21 cellular contexts compared by ENCODE assay signal in genomic region chr3:39226106-39226741, GRCh38. TPM values are rescaled to one million over a fixed set of nuclear protein-coding genes. Genes with fewer than 3 reads are reported as not detected.
DNase-seq lines count a peak whose midpoint lies in the region; ATAC-seq, FAIRE-seq and TF ChIP-seq lines count a peak whose summit lies in the region.
"Had no signal": no experiment of that assay in that cellular context is flagged by ENCODE, and none has a peak within 500 bp of the region (broad histone marks: within the 10 kb centered on the region; RNA-seq: fewer than 3 reads in every experiment).

No MANE protein-coding gene starts in this region.

- in situ Hi-C loops in GM12878 (cut with MboI) = no loop called here

- no peak overlapping the region for H3K27ac Mint-ChIP-seq in H9

- H3K56ac ChIP-seq in H9 (ENCODE audit: insufficient read length, low read depth, low read length) = no peak overlapping the region

- CTCF ChIA-PET in GM12878 (lab: Yijun Ruan, JAX) = interaction anchor here (1.0 to 1.4 kb wide), 5 partner anchors 12 to 118 kb away, joined by 3 read pairs; no protein-coding TSS in a partner anchor

- no peaks in the 10 kb centered on the region for H3K4me1 Mint-ChIP-seq in H9

- H3K27me3 Mint-ChIP-seq in H9 (ENCODE audit: low read depth) = peaks cover 8% of the 10 kb centered on the region

- H3T11ph ChIP-seq in H9 (ENCODE audit: low read length) = no peak overlapping the region

- ATAC-seq in GM21381 (IDR thresholded peaks at IDR 0.05; ENCODE audit: unreplicated experiment) (peak; percentile 54), GM12878 (peak; percentile 91), HG02610 (IDR thresholded peaks at IDR 0.05; ENCODE audit: unreplicated experiment) (no peak)
- ATAC-seq: HCT116 had no signal

- H3K4me2 ChIP-seq in GM12878 (ENCODE audit: control insufficient read depth, insufficient read depth) (0 out of 2 replicates have a peak overlapping the region, but pooled peaks have one; percentile 18), H9 (ENCODE audit: insufficient read depth, insufficient read length, low read length) (no peak overlapping the region)
- H3K4me2 ChIP-seq: KMS-11 had no signal

- H3K4me1 ChIP-seq in GM12878 (ENCODE audit: control insufficient read depth, insufficient read depth, low read length) (peaks cover 11% of the 10 kb centered on the region), H9 (ENCODE audit: insufficient read depth, low read length) (no peaks in the 10 kb centered on the region)
- H3K4me1 ChIP-seq: breast epithelium, thyroid gland had no signal

- no peak overlapping the region for H2BK20ac ChIP-seq in H9 (ENCODE audit: low read depth, low read length, poor library complexity, severe bottlenecking)

- H3K4ac ChIP-seq in H9 (ENCODE audit: low read depth, low read length) = no peak overlapping the region

- H3K18ac ChIP-seq in H9 (ENCODE audit: insufficient read length, low read depth, low read length) = no peak overlapping the region

- H3K9ac ChIP-seq in GM12878 (ENCODE audit: control insufficient read depth, insufficient read depth, low read length) = no peak overlapping the region
- no peak overlapping the region for H3K9ac ChIP-seq in H9 (ENCODE audit: extremely low read depth, insufficient read length, low read length)
- H3K9ac ChIP-seq: KMS-11 had no signal

- no peak for TF ChIP-seq POLR2A in GM12878 (IDR thresholded peaks at IDR 0.05; ENCODE audit: low read depth, low read length)

- no peak overlapping the region for H4K91ac ChIP-seq in H9 (ENCODE audit: insufficient read length, low read depth, low read length)

- 0% methylated on average over 3 of the region's 3 CpGs for WGBS in GM12878 (ENCODE audit: insufficient coverage, insufficient replicate concordance, low lambda C conversion rate, missing lambda C conversion rate)
- no CpG with 5 or more reads among the region's 3 CpGs for WGBS in H9 (ENCODE audit: extremely low coverage, insufficient read length, low lambda C conversion rate)

- H2BK120ac ChIP-seq in H9 (ENCODE audit: low read depth, low read length, poor library complexity, severe bottlenecking) = no peak overlapping the region

- TF ChIP-seq CTCF in HL-60 (IDR thresholded peaks at IDR 0.05; ENCODE audit: insufficient read depth, low read length) (no peak), GM12878 (IDR thresholded peaks at IDR 0.05 in 2 of 3, conservative IDR thresholded peaks at IDR 0.05 in 1 of 3; ENCODE audit: control insufficient read depth in 2 of 3, extremely low read depth in 1 of 3, insufficient read depth in 1 of 3, low read depth in 3 of 3, low read length in 3 of 3) (no peak), H9 (conservative IDR thresholded peaks at IDR 0.05) (no peak)

- SMC1A ChIA-PET in GM12878 (lab: Charles Lee; ENCODE audit: uncharacterized antibody, unreplicated experiment) = interaction anchor here (0.6 to 1.6 kb wide), 10 partner anchors 9 to 1884 kb away, joined by 3 to 6 read pairs (median 3); partner anchors contain the start of gene CX3CR1

- H3K27ac ChIP-seq in HL-60 (replicated peaks) = peak overlapping the region; percentile 40
- H3K27ac ChIP-seq in GM12878 (ENCODE audit: control insufficient read depth, insufficient read depth) = no peak overlapping the region
- H3K27ac ChIP-seq in H9 (ENCODE audit: insufficient read length, low read depth, low read length) = no peak overlapping the region
- H3K27ac ChIP-seq: breast epithelium, KMS-11, thyroid gland had no signal

- POLR2A ChIA-PET in GM12878 (lab: Charles Lee) = interaction anchor here (0.9 to 1.7 kb wide), 4 partner anchors 9 to 118 kb away, joined by 3 to 7 read pairs (median 4); no protein-coding TSS in a partner anchor

- no peak overlapping the region for H2BK12ac ChIP-seq in H9 (ENCODE audit: insufficient read length, low read depth, low read length)

- H2BK5ac ChIP-seq in H9 (ENCODE audit: insufficient read length, low read length) = no peak overlapping the region

- H3K23me2 ChIP-seq in H9 (ENCODE audit: insufficient read length, low read depth, low read length, poor library complexity, severe bottlenecking) = no peaks in the 10 kb centered on the region

- H3K9me3 ChIP-seq in GM12878 (replicated peaks; ENCODE audit: control insufficient read depth, insufficient read depth, low read length) = no peaks in the 10 kb centered on the region
- no peaks in the 10 kb centered on the region for H3K9me3 ChIP-seq in H9 (ENCODE audit: control insufficient read depth, low read depth, low read length)
- H3K9me3 ChIP-seq: breast epithelium, thyroid gland had no signal

- TF ChIP-seq EP300 in GM12878 (IDR thresholded peaks at IDR 0.05; ENCODE audit: borderline replicate concordance in 1 of 2, control insufficient read depth in 1 of 2, low read depth in 2 of 2, low read length in 2 of 2) = no peak

- H4K20me1 ChIP-seq in GM12878 (ENCODE audit: control insufficient read depth, insufficient read depth) = no peaks in the 10 kb centered on the region
- H4K20me1 ChIP-seq in H9 (ENCODE audit: control insufficient read depth, insufficient read depth, insufficient read length) = no peaks in the 10 kb centered on the region

- H3K4me3 Mint-ChIP-seq in H9 = no peak overlapping the region

- intact Hi-C loops in GM12878 (cut with micrococcal nuclease; ENCODE audit: unreplicated experiment) = no loop called here

- no peaks in the 10 kb centered on the region for H3K27me3 ChIP-seq in HL-60 (ENCODE audit: insufficient read depth, poor library complexity, severe bottlenecking)
- no peaks in the 10 kb centered on the region for H3K27me3 ChIP-seq in GM12878 (replicated peaks in 1 of 2; ENCODE audit: control insufficient read depth in 2 of 2, insufficient read depth in 2 of 2, low read length in 1 of 2)
- no peaks in the 10 kb centered on the region for H3K27me3 ChIP-seq in H9 (ENCODE audit: insufficient read depth, low read length)
- H3K27me3 ChIP-seq: breast epithelium, thyroid gland had no signal

- RAD21 ChIA-PET in GM12878 (lab: Charles Lee; ENCODE audit: unreplicated experiment) = interaction anchor here (0.8 to 1.6 kb wide), 7 partner anchors 10 to 62 kb away, joined by 3 to 9 read pairs (median 4); partner anchors contain the start of genes CX3CR1 and XIRP1

- no peak overlapping the region for H4K8ac ChIP-seq in H9 (replicated peaks; ENCODE audit: insufficient read length, low read depth, low read length)

- H3K4me3 ChIP-seq in HL-60 (replicated peaks; ENCODE audit: insufficient read depth, low read length) (no peak overlapping the region), GM12878 (no peak overlapping the region)
- H3K4me3 ChIP-seq: breast epithelium, thyroid gland had no signal

- FAIRE-seq in GM12878 (lab: Jason Lieb, UNC) = peak; percentile 35
- FAIRE-seq: D721Med, endometrium had no signal

- no peak overlapping the region for H3K23ac ChIP-seq in H9 (ENCODE audit: insufficient read length, low read depth, low read length)

- BruUV-seq in GM12878 (replicated peaks; lab: Mats Ljungman, UMichigan) = no TSS peak

- H2AFZ ChIP-seq in GM12878 (ENCODE audit: control insufficient read depth, low read depth, low read length) (no peak overlapping the region), H9 (ENCODE audit: low read length) (no peak overlapping the region)

- peaks cover 10 to 14% of the 10 kb centered on the region in 2 experiments; a peak in 4 of 5 replicates for H3K9me3 Mint-ChIP-seq in H9

- DNase-seq in CD1c-positive myeloid dendritic cell (ENCODE audit: extremely low spot score) (peak; percentile 43), HL-60 (ENCODE audit: low read depth in 1 of 2, low spot score in 1 of 2) (no peak), GM12878 (ENCODE audit: low read depth, low spot score) (no peak), activated T-cell treated with anti-CD3 and anti-CD28 coated beads for 4 hours (no peak), NCI-H524 treated with DMSO at 0.1 percent for 48 hours (lab: John Stamatoyannopoulos, UW) (no peak), H9 (no peak)
- DNase-seq: activated CD8-positive, alpha-beta memory T cell treated with anti-CD3 and anti-CD28 coated beads for 24 hours; activated naive CD4-positive, alpha-beta T cell; glutamatergic neuron; NCI-H2029; NCI-H526 treated with DMSO at 0.1 percent for 48 hours; stimulated activated CD4-positive, alpha-beta T cell treated with anti-CD3 and anti-CD28 coated beads, Interleukin-15, amount 100 ng/mL, for 24 hours; thyroid gland had no signal

- peaks cover 0 to 5% (median 0%) of the 10 kb centered on the region in 3 experiments; a peak in 2 of 7 replicates for H3K36me3 Mint-ChIP-seq in H9 (ENCODE audit: insufficient read depth in 1 of 3, low read depth in 3 of 3)

- H3K14ac ChIP-seq in H9 (ENCODE audit: insufficient read depth, low read length) = no peak overlapping the region

- H2BK15ac ChIP-seq in H9 (ENCODE audit: low read depth, low read length) = no peak overlapping the region

- no peaks in the 10 kb centered on the region for H3K36me3 ChIP-seq in GM12878 (ENCODE audit: control insufficient read depth in 2 of 2, insufficient read depth in 2 of 2, low read length in 1 of 2)
- H3K36me3 ChIP-seq: breast epithelium, thyroid gland had no signal

- H3K79me2 ChIP-seq in GM12878 (ENCODE audit: control insufficient read depth, insufficient read depth, low read length) (no peaks in the 10 kb centered on the region), H9 (ENCODE audit: insufficient read depth, low read length) (no peaks in the 10 kb centered on the region)

- H3K79me1 ChIP-seq in H9 (ENCODE audit: insufficient read depth, low read depth, low read length, poor library complexity, severe bottlenecking) = no peaks in the 10 kb centered on the region

- no peak for TF ChIP-seq RAD21 in GM12878 (IDR thresholded peaks at IDR 0.05; ENCODE audit: insufficient read depth, low read depth, low read length)

- no peak overlapping the region for H2AK5ac ChIP-seq in H9 (ENCODE audit: insufficient read length, low read length)

- H4K5ac ChIP-seq in H9 (ENCODE audit: insufficient read length, low read depth, low read length) = no peak overlapping the region

RNA-seq across cellular contexts. Expression of gene XIRP1, which starts 33.8 kb away (rescaled TPM):
- 0.12 TPM in 1 of 2 replicates, not detected in the other for total RNA-seq in GM12878 (2013; cell fraction: nucleolus; rRNA removed)
- total RNA-seq in GM12878 (2014; rRNA removed) = 0.16 and 0.17 TPM in 2 replicates
- total RNA-seq in GM12878 (2014; rRNA removed; fragmentation: Illumina TruSeq; extraction: Trizol) = 0.18 and 0.23 TPM in 2 replicates
- total RNA-seq in GM12878 (2021) = 0.38 and 0.40 TPM in 2 replicates
- polyA plus RNA-seq in GM12878 (2011; ENCODE audit: low read depth) = 0.16 TPM
- 0.01 and 0.03 TPM in 2 replicates for polyA plus RNA-seq in GM12878 (2011; rRNA removed)
- polyA plus RNA-seq in GM12878 (2011; cell fraction: cytosol; rRNA removed) = 0.03 and 0.08 TPM in 2 replicates
- 0.30 and 0.37 TPM in 2 replicates for polyA plus RNA-seq in GM12878 (2011; cell fraction: nucleus; rRNA removed)
- 0.20 and 0.28 TPM in 2 replicates for polyA plus RNA-seq in GM12878 (2012)
- 0.14 and 0.24 TPM in 2 replicates for polyA plus RNA-seq in GM12878 (2014; fragmentation: Illumina TruSeq; extraction: Trizol)
- under 1 TPM in 1 of 2 experiments, not detected in 1; 0.05 TPM for polyA plus RNA-seq in GM12878 (2014; fragmentation: Nextera tagmentation; extraction: Ambion mirVana)
- 0.08 and 0.27 TPM in 2 replicates for polyA plus RNA-seq in GM12878 (2014; rRNA removed)
- polyA plus RNA-seq in GM12878 (2016; fragmentation: Nextera tagmentation; extraction: Ambion mirVana) = under 1 TPM; 0.04 to 0.05 TPM
- polyA minus RNA-seq in GM12878 (2011; rRNA and poly(A)+ RNA removed) = 0.07 and 0.21 TPM in 2 replicates
- polyA minus RNA-seq in GM12878 (2011; cell fraction: cytosol; rRNA and poly(A)+ RNA removed) = not detected in 2 replicates
- polyA minus RNA-seq in GM12878 (2011; cell fraction: nucleus; rRNA and poly(A)+ RNA removed) = 0.12 and 0.29 TPM in 2 replicates
- not detected in 2 replicates for total RNA-seq in H9 (2021)
- total RNA-seq: pulmonary artery endothelial cell, thyroid gland had no signal

RNA-seq across cellular contexts. Expression of gene CX3CR1, which starts 53.6 kb away (rescaled TPM):
- not detected in 2 replicates for total RNA-seq in GM12878 (2013; cell fraction: nucleolus; rRNA removed)
- total RNA-seq in GM12878 (2014; rRNA removed) (0.11 and 0.16 TPM in 2 replicates), GM12878 (2014; rRNA removed; fragmentation: Illumina TruSeq; extraction: Trizol) (0.09 and 0.18 TPM in 2 replicates), GM12878 (2021) (0.08 and 0.23 TPM in 2 replicates), H9 (2021) (0.09 TPM in 1 of 2 replicates, not detected in the other)
- polyA plus RNA-seq in GM12878 (2011; ENCODE audit: low read depth) = not detected
- polyA plus RNA-seq in GM12878 (2011; rRNA removed) (0.45 and 0.53 TPM in 2 replicates), GM12878 (2014; fragmentation: Illumina TruSeq; extraction: Trizol) (0.16 and 0.21 TPM in 2 replicates), GM12878 (2014; fragmentation: Nextera tagmentation; extraction: Ambion mirVana) (under 1 TPM; 0.05 to 0.09 TPM), GM12878 (2014; rRNA removed) (0.09 and 0.12 TPM in 2 replicates), GM12878 (2016; fragmentation: Nextera tagmentation; extraction: Ambion mirVana) (under 1 TPM; 0.09 to 0.53 TPM)
- 0.35 and 0.48 TPM in 2 replicates for polyA plus RNA-seq in GM12878 (2011; cell fraction: cytosol; rRNA removed)
- 0.28 and 0.31 TPM in 2 replicates for polyA plus RNA-seq in GM12878 (2011; cell fraction: nucleus; rRNA removed)
- not detected in 2 replicates for polyA plus RNA-seq in GM12878 (2012)
- polyA minus RNA-seq in GM12878 (2011; rRNA and poly(A)+ RNA removed) = 0.15 and 0.46 TPM in 2 replicates
- polyA minus RNA-seq in GM12878 (2011; cell fraction: cytosol; rRNA and poly(A)+ RNA removed) = not detected in 2 replicates
- polyA minus RNA-seq in GM12878 (2011; cell fraction: nucleus; rRNA and poly(A)+ RNA removed) = 0.10 TPM in 1 of 2 replicates, not detected in the other
- total RNA-seq: pulmonary artery endothelial cell had no signal
